1 cellular context compared by ENCODE assay signal in the genomic region with DNA sequence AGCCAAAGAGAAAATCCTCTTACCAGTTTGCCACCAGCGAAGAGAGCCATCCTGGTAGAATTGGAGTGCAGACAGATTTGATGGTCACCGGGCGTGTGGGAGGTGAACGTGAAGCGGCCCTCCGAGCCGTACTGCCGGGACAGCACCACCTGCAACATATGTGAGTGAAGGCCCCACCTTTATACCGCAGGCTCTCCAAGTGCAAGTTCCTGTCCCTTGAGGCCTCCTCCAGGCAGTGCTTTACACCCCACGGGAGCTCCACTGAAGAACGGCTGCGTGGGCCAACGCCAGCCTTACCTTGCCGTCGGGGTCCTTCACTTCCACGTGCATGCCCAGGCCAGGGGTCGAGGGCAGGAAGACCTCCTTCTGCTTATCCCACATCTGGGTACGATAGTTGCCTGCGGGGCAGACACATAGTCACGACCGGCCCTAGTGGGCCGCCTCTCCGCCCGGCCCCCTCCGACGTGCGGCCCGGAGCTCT.
TF ChIP-seq lines count a peak whose summit lies in the region.

No MANE protein-coding gene starts in this region.

TF ChIP-seq in HCT116, 20 proteins besides CTCF, POLR2A, EP300 and RAD21 (continued from another document):
- TF ChIP-seq, protein P1, sequence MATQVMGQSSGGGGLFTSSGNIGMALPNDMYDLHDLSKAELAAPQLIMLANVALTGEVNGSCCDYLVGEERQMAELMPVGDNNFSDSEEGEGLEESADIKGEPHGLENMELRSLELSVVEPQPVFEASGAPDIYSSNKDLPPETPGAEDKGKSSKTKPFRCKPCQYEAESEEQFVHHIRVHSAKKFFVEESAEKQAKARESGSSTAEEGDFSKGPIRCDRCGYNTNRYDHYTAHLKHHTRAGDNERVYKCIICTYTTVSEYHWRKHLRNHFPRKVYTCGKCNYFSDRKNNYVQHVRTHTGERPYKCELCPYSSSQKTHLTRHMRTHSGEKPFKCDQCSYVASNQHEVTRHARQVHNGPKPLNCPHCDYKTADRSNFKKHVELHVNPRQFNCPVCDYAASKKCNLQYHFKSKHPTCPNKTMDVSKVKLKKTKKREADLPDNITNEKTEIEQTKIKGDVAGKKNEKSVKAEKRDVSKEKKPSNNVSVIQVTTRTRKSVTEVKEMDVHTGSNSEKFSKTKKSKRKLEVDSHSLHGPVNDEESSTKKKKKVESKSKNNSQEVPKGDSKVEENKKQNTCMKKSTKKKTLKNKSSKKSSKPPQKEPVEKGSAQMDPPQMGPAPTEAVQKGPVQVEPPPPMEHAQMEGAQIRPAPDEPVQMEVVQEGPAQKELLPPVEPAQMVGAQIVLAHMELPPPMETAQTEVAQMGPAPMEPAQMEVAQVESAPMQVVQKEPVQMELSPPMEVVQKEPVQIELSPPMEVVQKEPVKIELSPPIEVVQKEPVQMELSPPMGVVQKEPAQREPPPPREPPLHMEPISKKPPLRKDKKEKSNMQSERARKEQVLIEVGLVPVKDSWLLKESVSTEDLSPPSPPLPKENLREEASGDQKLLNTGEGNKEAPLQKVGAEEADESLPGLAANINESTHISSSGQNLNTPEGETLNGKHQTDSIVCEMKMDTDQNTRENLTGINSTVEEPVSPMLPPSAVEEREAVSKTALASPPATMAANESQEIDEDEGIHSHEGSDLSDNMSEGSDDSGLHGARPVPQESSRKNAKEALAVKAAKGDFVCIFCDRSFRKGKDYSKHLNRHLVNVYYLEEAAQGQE (IDR thresholded peaks at IDR 0.05; ENCODE audit: low read depth): no peak
- TF ChIP-seq SP1 (IDR thresholded peaks at IDR 0.05; ENCODE audit: low read depth): no peak
- no peak for TF ChIP-seq FOSL1 (IDR thresholded peaks at IDR 0.05; ENCODE audit: low read depth)
- TF ChIP-seq SIN3A (IDR thresholded peaks at IDR 0.05; ENCODE audit: low read depth): no peak
- TF ChIP-seq, protein P2, sequence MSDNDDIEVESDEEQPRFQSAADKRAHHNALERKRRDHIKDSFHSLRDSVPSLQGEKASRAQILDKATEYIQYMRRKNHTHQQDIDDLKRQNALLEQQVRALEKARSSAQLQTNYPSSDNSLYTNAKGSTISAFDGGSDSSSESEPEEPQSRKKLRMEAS (IDR thresholded peaks at IDR 0.05): no peak
